Comparison of ENCODE assay signal across 1 cellular context in genomic region chr11:122618927-122619326, GRCh38.
TF ChIP-seq lines count a peak whose summit lies in the region.

No MANE protein-coding gene starts in this region.

TF ChIP-seq in IMR-90, 13 proteins besides CTCF, POLR2A, EP300 and RAD21:
- no peak for TF ChIP-seq MXI1 (IDR thresholded peaks at IDR 0.05; ENCODE audit: borderline replicate concordance, low read depth, low read length)
- TF ChIP-seq CHD1 (IDR thresholded peaks at IDR 0.05; ENCODE audit: low read depth, low read length): no peak
- TF ChIP-seq FOS (IDR thresholded peaks at IDR 0.05; ENCODE audit: low read depth, low read length): no peak
- TF ChIP-seq BHLHE40 (IDR thresholded peaks at IDR 0.05; ENCODE audit: low read depth, low read length): no peak
- no peak for TF ChIP-seq CEBPB (IDR thresholded peaks at IDR 0.05; ENCODE audit: low read depth, low read length)
- TF ChIP-seq NFE2L2 (IDR thresholded peaks at IDR 0.05; ENCODE audit: low read depth, low read length): no peak
